29 cellular contexts compared by ENCODE assay signal in genomic region chrX:6129195-6129594, GRCh38.
"Had no signal": no experiment of that assay in that cellular context is flagged by ENCODE, and none has a peak within 500 bp of the region (broad histone marks: within the 10 kb centered on the region; RNA-seq: fewer than 3 reads in every experiment).

No MANE protein-coding gene starts in this region.

- DNase-seq: activated CD4-positive, alpha-beta memory T cell treated with anti-CD3 and anti-CD28 coated beads for 36 hours; activated CD4-positive, alpha-beta T cell treated with anti-CD3 and anti-CD28 coated beads for 36 hours; activated CD4-positive, alpha-beta T cell treated with anti-CD3 and anti-CD28 coated beads, Interleukin-2, amount 10 ng/mL, durations not matched to agents 24 days and 14 days; activated CD4-positive, CD25-positive, alpha-beta regulatory T cell; activated CD4-positive, CD25-positive, alpha-beta regulatory T cell treated with anti-CD3 and anti-CD28 coated beads, Interleukin-2, amount 50 U/mL, for 72 hours; activated CD8-positive, alpha-beta memory T cell treated with anti-CD3 and anti-CD28 coated beads, Interleukin-2, amount 10 ng/mL, durations not matched to agents 7 days and 5 days; activated CD8-positive, alpha-beta memory T cell treated with anti-CD3 and anti-CD28 coated beads, Interleukin-2, amount 50 U/mL, for 4 hours; activated CD8-positive, alpha-beta T cell treated with anti-CD3 and anti-CD28 coated beads, Interleukin-2, amount 10 ng/mL, durations not matched to agents 7 days and 5 days; activated effector memory CD4-positive, alpha-beta T cell treated with anti-CD3 and anti-CD28 coated beads, Interleukin-2, amount 50 U/mL, for 16 hours; activated naive CD4-positive, alpha-beta T cell treated with anti-CD3 and anti-CD28 coated beads for 36 hours; activated naive CD8-positive, alpha-beta T cell treated with anti-CD3 and anti-CD28 coated beads for 36 hours; activated naive CD8-positive, alpha-beta T cell treated with anti-CD3 and anti-CD28 coated beads, Interleukin-2, amount 50 U/mL, for 24 hours; activated T-cell treated with anti-CD3 and anti-CD28 coated beads, Interleukin-2, amount 50 U/mL, for 1 hour; activated T-cell treated with anti-CD3 and anti-CD28 coated beads, Interleukin-2, amount 50 U/mL, for 48 hours; adrenal gland; amygdala; aorta; body of pancreas; caudate nucleus; effector CD8-positive, alpha-beta T cell; foreskin fibroblast; gastrocnemius medialis; glutamatergic neuron; heart left ventricle; T-helper 2 cell had no signal

- H3K4me1 ChIP-seq: adrenal gland, body of pancreas, gastrocnemius medialis, heart left ventricle had no signal

- H3K27me3 Mint-ChIP-seq: activated CD4-positive, alpha-beta memory T cell treated with anti-CD3 and anti-CD28 coated beads for 36 hours; activated CD4-positive, alpha-beta T cell treated with anti-CD3 and anti-CD28 coated beads for 36 hours; activated CD4-positive, alpha-beta T cell treated with anti-CD3 and anti-CD28 coated beads, Interleukin-2, amount 10 ng/mL, durations not matched to agents 24 days and 14 days; activated CD8-positive, alpha-beta memory T cell treated with anti-CD3 and anti-CD28 coated beads, Interleukin-2, amount 10 ng/mL, durations not matched to agents 7 days and 5 days; activated naive CD4-positive, alpha-beta T cell treated with anti-CD3 and anti-CD28 coated beads, Interleukin-2, amount 50 U/mL, for 24 hours; activated naive CD8-positive, alpha-beta T cell treated with anti-CD3 and anti-CD28 coated beads for 36 hours; activated naive CD8-positive, alpha-beta T cell treated with anti-CD3 and anti-CD28 coated beads, Interleukin-2, amount 50 U/mL, for 24 hours had no signal

- H3K9me3 ChIP-seq: adrenal gland, body of pancreas, gastrocnemius medialis, heart left ventricle had no signal

- ATAC-seq: activated CD4-positive, alpha-beta T cell treated with anti-CD3 and anti-CD28 coated beads for 36 hours; activated CD8-positive, alpha-beta memory T cell treated with anti-CD3 and anti-CD28 coated beads, Interleukin-2, amount 10 ng/mL, durations not matched to agents 7 days and 5 days; activated CD8-positive, alpha-beta T cell treated with anti-CD3 and anti-CD28 coated beads, Interleukin-2, amount 10 ng/mL, durations not matched to agents 7 days and 5 days; activated naive CD8-positive, alpha-beta T cell treated with anti-CD3 and anti-CD28 coated beads, Interleukin-2, amount 50 U/mL, for 24 hours; body of pancreas; esophagus mucosa; gastrocnemius medialis; heart left ventricle had no signal

- H3K27ac Mint-ChIP-seq: activated CD4-positive, alpha-beta memory T cell treated with anti-CD3 and anti-CD28 coated beads for 36 hours; activated CD4-positive, alpha-beta T cell treated with anti-CD3 and anti-CD28 coated beads for 36 hours; activated CD4-positive, alpha-beta T cell treated with anti-CD3 and anti-CD28 coated beads, Interleukin-2, amount 10 ng/mL, durations not matched to agents 24 days and 14 days; activated CD8-positive, alpha-beta memory T cell treated with anti-CD3 and anti-CD28 coated beads, Interleukin-2, amount 10 ng/mL, durations not matched to agents 7 days and 5 days; activated CD8-positive, alpha-beta T cell treated with anti-CD3 and anti-CD28 coated beads, Interleukin-2, amount 10 ng/mL, durations not matched to agents 7 days and 5 days; activated naive CD4-positive, alpha-beta T cell treated with anti-CD3 and anti-CD28 coated beads for 36 hours; activated naive CD4-positive, alpha-beta T cell treated with anti-CD3 and anti-CD28 coated beads, Interleukin-2, amount 50 U/mL, for 24 hours; activated naive CD8-positive, alpha-beta T cell treated with anti-CD3 and anti-CD28 coated beads for 36 hours; activated naive CD8-positive, alpha-beta T cell treated with anti-CD3 and anti-CD28 coated beads, Interleukin-2, amount 50 U/mL, for 24 hours; activated T-helper 1 cell treated with anti-CD3 and anti-CD28 coated beads, Interleukin-12 subunit alpha, Interleukin-12 subunit beta, Interleukin-2, Interleukin-4 antibody, amounts not matched to agents 30 ng/mL and 10 ng/mL and 1 ng/mL, durations not matched to agents 14 hours and 24 hours and 36 hours; activated T-helper 2 cell treated with anti-CD3 and anti-CD28 coated beads, Interferon-gamma antibody, Interleukin-2, Interleukin-4, amounts not matched to agents 10 μg/mL and 5 μg/mL and 100 μg/mL, durations not matched to agents 14 hours and 24 hours and 36 hours had no signal

- H3K9me3 Mint-ChIP-seq: activated CD4-positive, alpha-beta memory T cell treated with anti-CD3 and anti-CD28 coated beads for 36 hours; activated CD4-positive, alpha-beta T cell treated with anti-CD3 and anti-CD28 coated beads, Interleukin-2, amount 10 ng/mL, durations not matched to agents 24 days and 14 days; activated naive CD4-positive, alpha-beta T cell treated with anti-CD3 and anti-CD28 coated beads for 36 hours; activated naive CD4-positive, alpha-beta T cell treated with anti-CD3 and anti-CD28 coated beads, Interleukin-2, amount 50 U/mL, for 24 hours; activated naive CD8-positive, alpha-beta T cell treated with anti-CD3 and anti-CD28 coated beads for 36 hours; activated naive CD8-positive, alpha-beta T cell treated with anti-CD3 and anti-CD28 coated beads, Interleukin-2, amount 50 U/mL, for 24 hours; activated T-helper 1 cell treated with anti-CD3 and anti-CD28 coated beads, Interleukin-12 subunit alpha, Interleukin-12 subunit beta, Interleukin-2, Interleukin-4 antibody, amounts not matched to agents 30 ng/mL and 10 ng/mL and 1 ng/mL, durations not matched to agents 14 hours and 24 hours and 36 hours; activated T-helper 2 cell treated with anti-CD3 and anti-CD28 coated beads, Interferon-gamma antibody, Interleukin-2, Interleukin-4, amounts not matched to agents 10 μg/mL and 5 μg/mL and 100 μg/mL, durations not matched to agents 14 hours and 24 hours and 36 hours had no signal

- H3K4me1 Mint-ChIP-seq: activated CD4-positive, alpha-beta T cell treated with anti-CD3 and anti-CD28 coated beads for 36 hours; activated CD4-positive, alpha-beta T cell treated with anti-CD3 and anti-CD28 coated beads, Interleukin-2, amount 10 ng/mL, durations not matched to agents 24 days and 14 days; activated CD8-positive, alpha-beta memory T cell treated with anti-CD3 and anti-CD28 coated beads, Interleukin-2, amount 10 ng/mL, durations not matched to agents 7 days and 5 days; activated naive CD4-positive, alpha-beta T cell treated with anti-CD3 and anti-CD28 coated beads, Interleukin-2, amount 50 U/mL, for 24 hours; activated naive CD8-positive, alpha-beta T cell treated with anti-CD3 and anti-CD28 coated beads for 36 hours; activated naive CD8-positive, alpha-beta T cell treated with anti-CD3 and anti-CD28 coated beads, Interleukin-2, amount 50 U/mL, for 24 hours had no signal

- H3K27me3 ChIP-seq: adrenal gland, body of pancreas, gastrocnemius medialis, heart left ventricle had no signal

- H3K4me3 Mint-ChIP-seq: activated CD4-positive, alpha-beta memory T cell treated with anti-CD3 and anti-CD28 coated beads for 36 hours; activated CD4-positive, alpha-beta T cell treated with anti-CD3 and anti-CD28 coated beads for 36 hours; activated CD4-positive, alpha-beta T cell treated with anti-CD3 and anti-CD28 coated beads, Interleukin-2, amount 10 ng/mL, durations not matched to agents 24 days and 14 days; activated CD8-positive, alpha-beta memory T cell treated with anti-CD3 and anti-CD28 coated beads, Interleukin-2, amount 10 ng/mL, durations not matched to agents 7 days and 5 days; activated CD8-positive, alpha-beta T cell treated with anti-CD3 and anti-CD28 coated beads, Interleukin-2, amount 10 ng/mL, durations not matched to agents 7 days and 5 days; activated naive CD4-positive, alpha-beta T cell treated with anti-CD3 and anti-CD28 coated beads for 36 hours; activated naive CD4-positive, alpha-beta T cell treated with anti-CD3 and anti-CD28 coated beads, Interleukin-2, amount 50 U/mL, for 24 hours; activated naive CD8-positive, alpha-beta T cell treated with anti-CD3 and anti-CD28 coated beads for 36 hours; activated naive CD8-positive, alpha-beta T cell treated with anti-CD3 and anti-CD28 coated beads, Interleukin-2, amount 50 U/mL, for 24 hours; activated T-helper 1 cell treated with anti-CD3 and anti-CD28 coated beads, Interleukin-12 subunit alpha, Interleukin-12 subunit beta, Interleukin-2, Interleukin-4 antibody, amounts not matched to agents 30 ng/mL and 10 ng/mL and 1 ng/mL, durations not matched to agents 14 hours and 24 hours and 36 hours had no signal

- H3K36me3 Mint-ChIP-seq: activated CD4-positive, alpha-beta memory T cell treated with anti-CD3 and anti-CD28 coated beads for 36 hours; activated CD8-positive, alpha-beta memory T cell treated with anti-CD3 and anti-CD28 coated beads, Interleukin-2, amount 10 ng/mL, durations not matched to agents 7 days and 5 days; activated naive CD4-positive, alpha-beta T cell treated with anti-CD3 and anti-CD28 coated beads, Interleukin-2, amount 50 U/mL, for 24 hours; activated naive CD8-positive, alpha-beta T cell treated with anti-CD3 and anti-CD28 coated beads for 36 hours had no signal

- H3K36me3 ChIP-seq: adrenal gland, gastrocnemius medialis, heart left ventricle had no signal

- H3K4me3 ChIP-seq: adrenal gland, body of pancreas, gastrocnemius medialis, heart left ventricle had no signal

- H3K27ac ChIP-seq: adrenal gland, body of pancreas, gastrocnemius medialis, heart left ventricle had no signal
